Comparison of ENCODE assay signal across 25 cellular contexts in the genomic region with DNA sequence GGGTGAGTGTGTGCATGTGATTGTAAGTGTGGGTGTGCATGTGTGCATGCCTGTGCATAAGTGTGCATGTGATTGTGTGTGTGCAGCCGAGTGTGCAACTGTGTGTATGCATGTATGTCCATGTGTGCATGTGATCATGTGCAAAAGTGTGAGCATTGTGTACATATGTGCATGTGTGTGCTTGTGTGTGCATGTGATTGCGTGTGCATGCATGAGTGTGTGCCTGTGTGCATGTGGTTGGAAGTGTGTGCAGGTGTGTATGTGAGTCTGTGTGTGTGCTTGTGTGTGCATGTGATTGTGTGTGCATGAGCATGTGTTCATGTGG. TPM values are rescaled to one million over a fixed set of nuclear protein-coding genes. Genes with fewer than 3 reads are reported as not detected.
DNase-seq lines count a peak whose midpoint lies in the region; ATAC-seq, FAIRE-seq and TF ChIP-seq lines count a peak whose summit lies in the region.
"Had no signal": no experiment of that assay in that cellular context is flagged by ENCODE, and none has a peak within 500 bp of the region (broad histone marks: within the 10 kb centered on the region; RNA-seq: fewer than 3 reads in every experiment).

No MANE protein-coding gene starts in this region.

- H3K9me3 ChIP-seq in A673 (ENCODE audit: low read depth, low read length, poor library complexity, severe bottlenecking), result no peaks in the 10 kb centered on the region
- H3K9me3 ChIP-seq: BLaER1 treated with 17β-estradiol and CSF1 and Interleukin-3, amounts not matched to agents 10 nM and 100 nM had no signal

- CTCF ChIA-PET in A673 (lab: Charles Lee), result no interaction called here

- POLR2A ChIA-PET in A673 (lab: Charles Lee; ENCODE audit: low non-redundant PET), result no interaction called here

- H3K4me1 ChIP-seq in A673 (ENCODE audit: insufficient read depth, low read length, poor library complexity, severe bottlenecking), result no peaks in the 10 kb centered on the region

- peaks cover 2% of the 10 kb centered on the region for H3K36me3 Mint-ChIP-seq in memory B cell
- H3K36me3 Mint-ChIP-seq: activated naive CD8-positive, alpha-beta T cell; mesothelial cell of epicardium; naive B cell had no signal

- no peaks in the 10 kb centered on the region for H3K9me3 Mint-ChIP-seq in memory B cell
- H3K9me3 Mint-ChIP-seq: mesothelial cell of epicardium, naive B cell had no signal

- H3K4me1 Mint-ChIP-seq in memory B cell, result peaks cover 16% of the 10 kb centered on the region

- H3K27me3 Mint-ChIP-seq in memory B cell, result peaks cover 17% of the 10 kb centered on the region
- H3K27me3 Mint-ChIP-seq: activated naive CD8-positive, alpha-beta T cell had no signal

- intact Hi-C loops in A673 (cut with micrococcal nuclease; ENCODE audit: unreplicated experiment), result no loop called here

- no peaks in the 10 kb centered on the region for H3K36me3 ChIP-seq in A673 (ENCODE audit: insufficient read depth, low read length, poor library complexity, severe bottlenecking)

- peak overlapping the region; percentile 14 for H3K27ac Mint-ChIP-seq in memory B cell
- H3K27ac Mint-ChIP-seq: activated naive CD8-positive, alpha-beta T cell; mesothelial cell of epicardium had no signal

- no peak overlapping the region for H3K27ac ChIP-seq in A673 (ENCODE audit: low read depth, low read length, poor library complexity, severe bottlenecking)
- no peak overlapping the region for H3K27ac ChIP-seq in coronary artery
- H3K27ac ChIP-seq: BLaER1 treated with 17β-estradiol and CSF1 and Interleukin-3, amounts not matched to agents 10 nM and 100 nM had no signal

- FAIRE-seq in HTR-8/SVneo (lab: Jason Lieb, UNC), result peak; percentile 97
- FAIRE-seq: colon, G401.6, keratinocyte had no signal

- no peaks in the 10 kb centered on the region for H3K27me3 ChIP-seq in A673 (replicated peaks; ENCODE audit: insufficient read depth, low read depth, low read length, poor library complexity)
- H3K27me3 ChIP-seq: BLaER1 treated with 17β-estradiol and CSF1 and Interleukin-3, amounts not matched to agents 10 nM and 100 nM had no signal

- TF ChIP-seq CTCF in A673 (conservative IDR thresholded peaks at IDR 0.05; ENCODE audit: low read depth, low read length) (no peak), coronary artery (IDR thresholded peaks at IDR 0.05) (no peak)

- H3K4me3 ChIP-seq in A673 (ENCODE audit: low read depth, low read length, poor library complexity, severe bottlenecking), result no peak overlapping the region
- no peak overlapping the region for H3K4me3 ChIP-seq in coronary artery
- H3K4me3 ChIP-seq: BLaER1 treated with 17β-estradiol and CSF1 and Interleukin-3, amounts not matched to agents 10 nM and 100 nM had no signal

- BruUV-seq in A673 (replicated peaks; lab: Mats Ljungman, UMichigan), result no TSS peak

- no peak overlapping the region for H3K4me3 Mint-ChIP-seq in memory B cell
- H3K4me3 Mint-ChIP-seq: activated naive CD8-positive, alpha-beta T cell; mesothelial cell of epicardium; naive B cell had no signal

- ATAC-seq in memory B cell (ENCODE audit: low read depth), result no peak

- DNase-seq in HTR-8/SVneo (ENCODE audit: insufficient read length, low spot score), result no peak
- DNase-seq in memory B cell (ENCODE audit: low spot score in 2 of 2), result no peak
- DNase-seq in A673 (ENCODE audit: low spot score), result no peak
- no peak for DNase-seq in coronary artery (ENCODE audit: low spot score)
- DNase-seq: activated CD4-positive, alpha-beta T cell treated with anti-CD3 and anti-CD28 coated beads for 1 hour; activated effector memory CD4-positive, alpha-beta T cell treated with Interleukin-2 at 50 U/mL for 16 hours; anterior cingulate cortex; effector CD8-positive, alpha-beta T cell; erythroblast; GOT3; naive B cell; NCI-H1105 treated with DMSO at 0.1 percent for 48 hours; NCI-H1930; NCI-H524 treated with DMSO at 0.1 percent for 48 hours; nucleus accumbens; stimulated activated naive CD4-positive, alpha-beta T cell treated with Interleukin-2 at 50 U/mL for 16 hours had no signal

RNA-seq across cellular contexts. Expression of gene PODNL1, which starts 3.5 kb away (rescaled TPM):
- total RNA-seq in A673 (2021), result not detected in 2 replicates
- total RNA-seq: liver, temporal lobe had no signal

RNA-seq across cellular contexts. Expression of gene DCAF15, which starts 17.6 kb away (rescaled TPM):
- total RNA-seq in A673 (2021), result 62.4 and 65.4 TPM in 2 replicates

RNA-seq across cellular contexts. Expression of gene CC2D1A, which starts 28.7 kb away (rescaled TPM):
- total RNA-seq in A673 (2021), result 38.6 and 40.9 TPM in 2 replicates

RNA-seq across cellular contexts. Expression of gene BRME1, which starts 28.8 kb away (rescaled TPM):
- 3.2 and 4.0 TPM in 2 replicates for total RNA-seq in A673 (2021)

RNA-seq across cellular contexts. Expression of gene NANOS3, which starts 57.8 kb away (rescaled TPM):
- total RNA-seq in A673 (2021), result 4.9 and 7.1 TPM in 2 replicates
- total RNA-seq: liver, pulmonary artery endothelial cell had no signal
